ENCODE assay signal across 21 cellular contexts in genomic region chr20:46036370-46036769, GRCh38. TPM values are rescaled to one million over a fixed set of nuclear protein-coding genes. Genes with fewer than 3 reads are reported as not detected.
"Had no signal": no experiment of that assay in that cellular context is flagged by ENCODE, and none has a peak within 500 bp of the region (broad histone marks: within the 10 kb centered on the region; RNA-seq: fewer than 3 reads in every experiment).

No MANE protein-coding gene starts in this region.

- H3K36me3 ChIP-seq: MG63, SJCRH30 had no signal

- H3K27ac ChIP-seq: RWPE1, SJCRH30 had no signal

- H3K4me1 ChIP-seq: SJCRH30 had no signal

- H3K9me3 ChIP-seq: SJCRH30 had no signal

- H3K4me3 ChIP-seq: MG63, SJCRH30 had no signal

- FAIRE-seq: RCC 7860 had no signal

- DNase-seq: Karpas-422, KG1, MG63, NCI-H1092, NCI-H1105 treated with DMSO at 0.1 percent for 48 hours, NCI-H1417 treated with DMSO at 0.1 percent for 48 hours, NCI-H146, NCI-H1694 treated with DMSO at 0.1 percent for 48 hours, NCI-H1930, NCI-H2081, NCI-H2171 treated with DMSO at 0.1 percent for 48 hours, NCI-H446 treated with DMSO at 0.1 percent for 48 hours, NCI-H510A treated with DMSO at 0.1 percent for 48 hours, NCI-H526, NCI-H82, SHP77 treated with DMSO at 0.1 percent for 48 hours, SJCRH30 had no signal

RNA-seq across cellular contexts. Expression of gene SLC12A5, which starts 7.4 kb away (rescaled TPM):
- total RNA-seq: HT-29, Right ventricle myocardium inferior had no signal

RNA-seq across cellular contexts. Expression of gene MMP9, which starts 27.7 kb away (rescaled TPM):
- total RNA-seq: HT-29 had no signal
